In the genomic region with DNA sequence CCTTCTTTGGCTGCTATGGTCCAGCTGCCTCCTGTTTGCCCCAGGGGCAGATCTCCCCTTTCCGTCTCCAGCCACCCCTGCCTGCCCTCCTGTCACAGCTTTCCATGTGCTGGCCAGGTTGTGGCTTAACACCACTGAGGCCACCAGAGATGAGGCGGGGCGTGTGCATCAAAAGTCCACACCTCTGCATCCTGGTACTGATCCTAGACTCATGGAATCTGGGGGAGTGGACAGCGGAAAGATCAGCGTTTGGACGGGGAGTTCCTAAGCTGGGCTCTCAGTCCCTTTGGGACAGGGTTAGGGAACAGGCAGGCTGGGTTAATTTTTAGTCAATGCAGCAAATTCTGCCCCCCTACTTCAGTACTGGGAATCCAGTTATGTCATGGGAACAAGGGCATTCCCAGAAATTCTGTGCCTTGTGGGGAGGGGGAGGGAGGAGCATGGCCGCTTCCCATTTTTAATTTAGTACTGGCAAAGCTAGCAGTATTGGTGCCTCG, we compare ENCODE assay signal across 1 cellular context.
TF ChIP-seq lines count a peak whose summit lies in the region.

No MANE protein-coding gene starts in this region.

TF ChIP-seq in H1, 55 proteins besides CTCF, POLR2A, EP300 and RAD21:
- TF ChIP-seq BCL11A (IDR thresholded peaks at IDR 0.05; ENCODE audit: low read depth in 2 of 2, low read length in 2 of 2) (no peak), SP2 (IDR thresholded peaks at IDR 0.05; ENCODE audit: low read length) (no peak), KDM1A (IDR thresholded peaks at IDR 0.05; ENCODE audit: borderline replicate concordance, low read length) (no peak)
TF ChIP-seq in H1: peak in this region for 0.
